Comparison of ENCODE assay signal across 18 cellular contexts in genomic region chr17:64170286-64170685, GRCh38. TPM values are rescaled to one million over a fixed set of nuclear protein-coding genes. Genes with fewer than 3 reads are reported as not detected.
A peak's percentile ranks its signal among the peaks of the same experiment; 100 is the strongest.
DNase-seq lines count a peak whose midpoint lies in the region; ATAC-seq and TF ChIP-seq lines count a peak whose summit lies in the region.
"Had no signal": no experiment of that assay in that cellular context is flagged by ENCODE, and none has a peak within 500 bp of the region (broad histone marks: within the 10 kb centered on the region; RNA-seq: fewer than 3 reads in every experiment).

No MANE protein-coding gene starts in this region.

- H3K36me3 ChIP-seq in breast epithelium (no peaks in the 10 kb centered on the region), gastrocnemius medialis (no peaks in the 10 kb centered on the region)
- H3K36me3 ChIP-seq: HAP-1 had no signal

- H3K27me3 ChIP-seq in breast epithelium = no peaks in the 10 kb centered on the region
- H3K27me3 ChIP-seq in gastrocnemius medialis = no peaks in the 10 kb centered on the region
- H3K27me3 ChIP-seq: BE2C had no signal

- in situ Hi-C loops in gastrocnemius medialis (cut with MboI; ENCODE audit: low sequenced_read_pairs in 4 of 4) = no loop called here

- H3K4me1 ChIP-seq in breast epithelium = no peaks in the 10 kb centered on the region
- peaks cover 52 to 65% of the 10 kb centered on the region in 2 donors for H3K4me1 ChIP-seq in gastrocnemius medialis
- H3K4me1 ChIP-seq: BE2C, HAP-1 had no signal

- intact Hi-C loops in MCF 10A (cut with micrococcal nuclease) (no loop called here), breast epithelium (cut with DNase I; ENCODE audit: low total_unique reads) (no loop called here), gastrocnemius medialis (cut with DNase I; ENCODE audit: low total_unique reads) (no loop called here)
- intact Hi-C loops in activated CD4-positive, alpha-beta T cell treated with anti-CD3 and anti-CD28 coated beads, Interleukin-2, amount 10 ng/mL, durations not matched to agents 24 days and 14 days (cut with micrococcal nuclease) = no loop called here

- no peaks in the 10 kb centered on the region for H3K9me3 ChIP-seq in breast epithelium
- H3K9me3 ChIP-seq in gastrocnemius medialis = no peaks in the 10 kb centered on the region
- H3K9me3 ChIP-seq: BE2C, HAP-1 had no signal

- POLR2A ChIA-PET in MCF 10A (lab: Yijun Ruan, JAX) = interaction anchor here (1.1 to 2.0 kb wide), 2 partner anchors 21 to 539 kb away, joined by 3 to 10 read pairs; no protein-coding TSS in a partner anchor
- POLR2A ChIA-PET in RWPE1 (lab: Yijun Ruan, JAX; ENCODE audit: low non-redundant PET) = no interaction called here

- CTCF ChIA-PET in MCF 10A (lab: Yijun Ruan, JAX) (interaction anchor here (0.7 kb wide), 1 partner anchor 88 kb away, joined by 3 read pairs; no protein-coding TSS in a partner anchor), RWPE1 (lab: Yijun Ruan, JAX) (no interaction called here)

- peak; percentile 23 to 48 for ATAC-seq in gastrocnemius medialis
- ATAC-seq in GM21367 (IDR thresholded peaks at IDR 0.05; ENCODE audit: unreplicated experiment) = no peak
- ATAC-seq in HG02885 (IDR thresholded peaks at IDR 0.05; ENCODE audit: poor library complexity, unreplicated experiment) = no peak
- ATAC-seq: GM12878 had no signal

- H3K4me1 Mint-ChIP-seq in MCF 10A (ENCODE audit: insufficient read depth, unreplicated experiment) (peaks cover 24% of the 10 kb centered on the region), endothelial cell (ENCODE audit: unreplicated experiment) (peaks cover 20% of the 10 kb centered on the region)
- H3K4me1 Mint-ChIP-seq in activated CD4-positive, alpha-beta T cell treated with anti-CD3 and anti-CD28 coated beads, Interleukin-2, amount 10 ng/mL, durations not matched to agents 24 days and 14 days = no peaks in the 10 kb centered on the region
- H3K4me1 Mint-ChIP-seq: CD4-positive, CD25-positive, alpha-beta regulatory T cell; CD8-positive, alpha-beta memory T cell had no signal

- TF ChIP-seq CTCF in MCF 10A (IDR thresholded peaks at IDR 0.05; ENCODE audit: unreplicated experiment) (no peak), breast epithelium (IDR thresholded peaks at IDR 0.05) (no peak), RWPE1 (conservative IDR thresholded peaks at IDR 0.05; ENCODE audit: low read depth) (no peak), endothelial cell (IDR thresholded peaks at IDR 0.05; ENCODE audit: unreplicated experiment) (no peak), gastrocnemius medialis (IDR thresholded peaks at IDR 0.05 in 4 of 5, conservative IDR thresholded peaks at IDR 0.05 in 1 of 5) (no peak)

- H3K4me3 Mint-ChIP-seq in MCF 10A (ENCODE audit: unreplicated experiment) (no peak overlapping the region), endothelial cell (ENCODE audit: unreplicated experiment) (peak overlapping the region; percentile 4)
- H3K4me3 Mint-ChIP-seq in activated CD4-positive, alpha-beta T cell treated with anti-CD3 and anti-CD28 coated beads, Interleukin-2, amount 10 ng/mL, durations not matched to agents 24 days and 14 days = no peak overlapping the region
- H3K4me3 Mint-ChIP-seq: CD4-positive, CD25-positive, alpha-beta regulatory T cell; CD8-positive, alpha-beta memory T cell had no signal

- no TSS peak for BruUV-seq in MCF 10A (replicated peaks; lab: Mats Ljungman, UMichigan)

- TF ChIP-seq POLR2A in breast epithelium (IDR thresholded peaks at IDR 0.05) = no peak
- no peak for TF ChIP-seq POLR2A in gastrocnemius medialis (IDR thresholded peaks at IDR 0.05)

- H3K4me3 ChIP-seq in breast epithelium (no peak overlapping the region), gastrocnemius medialis (no peak overlapping the region)
- H3K4me3 ChIP-seq: GM12878, HAP-1 had no signal

- H3K36me3 Mint-ChIP-seq in MCF 10A (ENCODE audit: insufficient read depth, unreplicated experiment) (peaks cover 83% of the 10 kb centered on the region), endothelial cell (ENCODE audit: low read depth, unreplicated experiment) (peaks cover 22% of the 10 kb centered on the region)
- peaks cover 22% of the 10 kb centered on the region for H3K36me3 Mint-ChIP-seq in activated CD4-positive, alpha-beta T cell treated with anti-CD3 and anti-CD28 coated beads, Interleukin-2, amount 10 ng/mL, durations not matched to agents 24 days and 14 days (ENCODE audit: low read depth)

- H3K9me3 Mint-ChIP-seq in MCF 10A (ENCODE audit: unreplicated experiment) = no peaks in the 10 kb centered on the region
- H3K9me3 Mint-ChIP-seq in endothelial cell (ENCODE audit: unreplicated experiment) = no peaks in the 10 kb centered on the region
- H3K9me3 Mint-ChIP-seq in activated CD4-positive, alpha-beta T cell treated with anti-CD3 and anti-CD28 coated beads, Interleukin-2, amount 10 ng/mL, durations not matched to agents 24 days and 14 days = no peaks in the 10 kb centered on the region
- H3K9me3 Mint-ChIP-seq: CD4-positive, CD25-positive, alpha-beta regulatory T cell; CD8-positive, alpha-beta memory T cell had no signal

- H3K27ac ChIP-seq in breast epithelium (no peak overlapping the region), RWPE1 (peak overlapping the region; percentile 63), gastrocnemius medialis (peak overlapping the region; percentile 86 to 92 (median 89))

- H3K27me3 Mint-ChIP-seq in MCF 10A (ENCODE audit: insufficient read depth, unreplicated experiment) (no peaks in the 10 kb centered on the region), endothelial cell (ENCODE audit: unreplicated experiment) (peaks cover 2% of the 10 kb centered on the region)
- no peaks in the 10 kb centered on the region for H3K27me3 Mint-ChIP-seq in activated CD4-positive, alpha-beta T cell treated with anti-CD3 and anti-CD28 coated beads, Interleukin-2, amount 10 ng/mL, durations not matched to agents 24 days and 14 days
- H3K27me3 Mint-ChIP-seq: CD4-positive, CD25-positive, alpha-beta regulatory T cell; CD8-positive, alpha-beta memory T cell had no signal

- H3K27ac Mint-ChIP-seq in MCF 10A (ENCODE audit: low read depth, unreplicated experiment) (peak overlapping the region; percentile 44), endothelial cell (ENCODE audit: unreplicated experiment) (no peak overlapping the region)
- H3K27ac Mint-ChIP-seq in activated CD4-positive, alpha-beta T cell treated with anti-CD3 and anti-CD28 coated beads, Interleukin-2, amount 10 ng/mL, durations not matched to agents 24 days and 14 days = no peak overlapping the region
- H3K27ac Mint-ChIP-seq: CD4-positive, CD25-positive, alpha-beta regulatory T cell had no signal

- DNase-seq in MCF 10A (ENCODE audit: unreplicated experiment) (no peak), breast epithelium (ENCODE audit: low spot score in 2 of 2) (no peak), RWPE1 (ENCODE audit: low spot score) (no peak), endothelial cell (ENCODE audit: low spot score) (no peak), gastrocnemius medialis (peak; percentile 67 to 94)
- no peak for DNase-seq in activated CD4-positive, alpha-beta T cell treated with anti-CD3 and anti-CD28 coated beads, Interleukin-2, amount 10 ng/mL, durations not matched to agents 24 days and 14 days
- DNase-seq: BE2C; C1 segment of cervical spinal cord; CD4-positive, CD25-positive, alpha-beta regulatory T cell; CD8-positive, alpha-beta memory T cell; COR-L47; DMS 273 treated with DMSO at 0.1 percent for 48 hours; DMS53; DND-41 had no signal

RNA-seq across cellular contexts. Expression of gene ERN1, which starts 40.3 kb away (rescaled TPM):
- total RNA-seq in MCF 10A (2022) = 79.5 and 87.0 TPM in 2 replicates
- 10 to 100 TPM; 13.1 to 40.8 (median 34.7) TPM for total RNA-seq in breast epithelium
- 16.7 TPM for total RNA-seq in endothelial cell (ENCODE audit: unreplicated experiment)
- 10 to 100 TPM in 3 of 4 donors, 1 to 10 TPM in 1; 9.7 to 27.5 (median 13.8) TPM for total RNA-seq in gastrocnemius medialis
- total RNA-seq in activated CD4-positive, alpha-beta T cell treated with anti-CD3 and anti-CD28 coated beads, Interleukin-2, amount 10 ng/mL, durations not matched to agents 24 days and 14 days = 41.3 and 52.1 TPM in 2 replicates

Comparison
In these comparisons a context has a peak if more than half of its experiments do, and no peak if none do; other contexts are left out.
1. DNase-seq: peak in gastrocnemius medialis (2 of 2); none in MCF 10A (single experiment), breast epithelium (0 of 2), RWPE1 (single experiment), endothelial cell (single experiment) and activated CD4-positive, alpha-beta T cell treated with anti-CD3 and anti-CD28 coated beads, Interleukin-2, amount 10 ng/mL, durations not matched to agents 24 days and 14 days (single experiment).
2. H3K27ac ChIP-seq: peak in RWPE1 (single experiment) and gastrocnemius medialis (4 of 4); none in breast epithelium (0 of 2).
3. ATAC-seq: peak in gastrocnemius medialis (2 of 2); none in GM21367 (single experiment) and HG02885 (single experiment).